In the genomic region with DNA sequence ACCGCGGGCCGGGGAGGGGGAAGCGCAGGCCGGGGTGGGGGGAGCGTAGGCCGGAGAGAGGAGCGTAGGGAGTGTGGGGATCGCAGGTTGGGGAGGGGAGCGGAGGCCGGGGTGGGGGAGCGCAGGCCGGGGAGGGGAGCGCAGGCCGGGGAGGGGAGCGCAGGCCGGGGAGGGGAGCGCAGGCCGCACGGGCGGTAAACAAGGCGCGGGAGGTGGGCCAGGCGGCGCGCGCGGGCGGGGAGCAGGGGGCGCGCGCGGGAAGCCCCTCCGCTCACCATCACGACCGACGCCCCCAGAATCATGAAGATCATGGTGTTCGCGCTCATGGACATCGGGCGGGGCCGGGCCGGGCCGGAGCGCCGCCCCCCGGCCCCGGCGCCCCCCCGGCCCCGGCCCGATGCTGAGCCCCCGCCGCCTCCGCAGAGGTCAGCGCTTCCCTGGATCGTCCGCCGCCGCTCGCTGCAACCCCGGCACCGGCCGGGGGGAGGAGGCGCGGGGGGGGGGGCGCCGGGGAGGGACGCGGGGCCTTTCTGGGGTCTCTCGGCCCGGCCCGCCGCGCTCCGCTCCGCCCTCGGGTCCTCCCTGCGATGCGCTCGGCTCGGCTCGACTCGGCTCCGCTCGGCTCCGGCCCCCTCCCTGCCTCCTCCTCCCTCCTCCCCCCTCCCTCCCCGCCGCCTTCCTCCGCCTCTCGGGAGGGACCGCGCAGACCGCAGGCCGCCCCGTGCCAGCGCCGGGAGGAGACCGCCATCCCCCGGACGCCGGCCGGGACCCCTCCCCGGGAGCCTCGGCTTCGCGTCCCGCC, we compare ENCODE assay signal across 8 cellular contexts. TPM values are rescaled to one million over a fixed set of nuclear protein-coding genes. Genes with fewer than 3 reads are reported as not detected.
DNase-seq lines count a peak whose midpoint lies in the region; ATAC-seq, FAIRE-seq and TF ChIP-seq lines count a peak whose summit lies in the region.

A gene (minus strand): TSS at position 610 of the 802 bp plus-strand sequence. CDS start 278 bp downstream, at position 332.

- H3K4me1 ChIP-seq in pancreas (no peaks in the 10 kb centered on the region), thoracic aorta (ENCODE audit: control insufficient read depth in 1 of 2, low read depth in 2 of 2) (peaks cover 10 to 19% of the 10 kb centered on the region in 2 donors)

- DNase-seq in AG20443 (ENCODE audit: low spot score) (peak; percentile 95), NCI-H526 treated with DMSO at 0.1 percent for 48 hours (lab: John Stamatoyannopoulos, UW) (peak; percentile 51), Right ventricle myocardium inferior (ENCODE audit: missing footprints) (peak; percentile 89), pancreas (peak in 5 of 6 donors; percentile 38 to 75 (median 50)), thoracic aorta (ENCODE audit: low spot score) (peak; percentile 20), NCI-H128 (lab: John Stamatoyannopoulos, UW; ENCODE audit: unreplicated experiment) (no peak)

- WGBS in pancreas, 2 donors, result 5 to 11% methylated on average over 21 to 100 of the region's 108 CpGs

- H3K9me3 ChIP-seq in pancreas, result no peaks in the 10 kb centered on the region
- H3K9me3 ChIP-seq in thoracic aorta, result no peaks in the 10 kb centered on the region

- peak within 1 kb of the TSS in 2 of 4 donors; percentile 27 to 36 for H3K4me3 ChIP-seq in pancreas
- H3K4me3 ChIP-seq in thoracic aorta, result peak within 1 kb of the TSS; percentile 79

- H3K27ac Mint-ChIP-seq in activated naive CD4-positive, alpha-beta T cell treated with anti-CD3 and anti-CD28 coated beads, Interleukin-2, amount 50 U/mL, for 24 hours, result no peak within 1 kb of the TSS

- intact Hi-C loops in Right ventricle myocardium inferior (cut with DNase I) (no loop called here), pancreas (cut with DNase I) (no loop called here)

- peak within 1 kb of the TSS; percentile 42 for H3K4me3 Mint-ChIP-seq in activated naive CD4-positive, alpha-beta T cell treated with anti-CD3 and anti-CD28 coated beads, Interleukin-2, amount 50 U/mL, for 24 hours

- TF ChIP-seq CTCF in pancreas (IDR thresholded peaks at IDR 0.05) (no peak), thoracic aorta (IDR thresholded peaks at IDR 0.05) (no peak)

- H3K36me3 ChIP-seq in pancreas, result peaks cover 0 to 8% (median 0%) of the 10 kb centered on the region in 3 donors
- peaks cover 8% of the 10 kb centered on the region for H3K36me3 ChIP-seq in thoracic aorta

- H3K27me3 Mint-ChIP-seq in activated naive CD4-positive, alpha-beta T cell treated with anti-CD3 and anti-CD28 coated beads, Interleukin-2, amount 50 U/mL, for 24 hours, result no peaks in the 10 kb centered on the region

- ATAC-seq in Right ventricle myocardium inferior (peak; percentile 72), pancreas (peak; percentile 32 to 66 (median 62)), thoracic aorta (ENCODE audit: insufficient number of reproducible peaks, low FRiP score, low read depth) (peak; percentile 50), GM21619 (IDR thresholded peaks at IDR 0.05; ENCODE audit: unreplicated experiment) (no peak)

- peaks cover 4% of the 10 kb centered on the region for H3K4me1 Mint-ChIP-seq in activated naive CD4-positive, alpha-beta T cell treated with anti-CD3 and anti-CD28 coated beads, Interleukin-2, amount 50 U/mL, for 24 hours

- no peaks in the 10 kb centered on the region for H3K9me3 Mint-ChIP-seq in activated naive CD4-positive, alpha-beta T cell treated with anti-CD3 and anti-CD28 coated beads, Interleukin-2, amount 50 U/mL, for 24 hours

- no peak within 1 kb of the TSS for H3K27ac ChIP-seq in pancreas
- H3K27ac ChIP-seq in thoracic aorta, result peak within 1 kb of the TSS; percentile 58 to 71

- H3K27me3 ChIP-seq in pancreas (no peaks in the 10 kb centered on the region), thoracic aorta (replicated peaks; ENCODE audit: insufficient read depth) (no peaks in the 10 kb centered on the region)

- FAIRE-seq in pancreas (lab: Jason Lieb, UNC), result no peak

- no peaks in the 10 kb centered on the region for H3K36me3 Mint-ChIP-seq in activated naive CD4-positive, alpha-beta T cell treated with anti-CD3 and anti-CD28 coated beads, Interleukin-2, amount 50 U/mL, for 24 hours

RNA-seq across cellular contexts. Expression of the gene that starts here (rescaled TPM):
- 6.9 TPM for total RNA-seq in Right ventricle myocardium inferior
- total RNA-seq in pancreas, result 1 to 10 TPM in 1 of 6 donors, under 1 TPM in 4, not detected in 1; 0.22 to 1.0 (median 0.49) TPM
- 1 to 10 TPM; 2.5 to 3.6 TPM for polyA plus RNA-seq in pancreas
- total RNA-seq in thoracic aorta, result 10 to 100 TPM; 11.1 TPM

Comparison
In these comparisons a context has a peak if more than half of its experiments do, and no peak if none do; other contexts are left out.
1. H3K27ac ChIP-seq: peak in thoracic aorta (2 of 2); none in pancreas (0 of 4).